8 cellular contexts compared by ENCODE assay signal in genomic region chr17:58084317-58084981, GRCh38. TPM values are rescaled to one million over a fixed set of nuclear protein-coding genes. Genes with fewer than 3 reads are reported as not detected.
DNase-seq lines count a peak whose midpoint lies in the region; ATAC-seq and TF ChIP-seq lines count a peak whose summit lies in the region.

No MANE protein-coding gene starts in this region.

- H3K36me3 ChIP-seq in fibroblast of lung (ENCODE audit: control insufficient read depth, insufficient read depth, low read length) (peaks cover 13% of the 10 kb centered on the region), uterus (no peaks in the 10 kb centered on the region)

- H3K9ac ChIP-seq in fibroblast of lung (ENCODE audit: insufficient read depth, low read length) = peak overlapping the region; percentile 85

- intact Hi-C loops in uterus (cut with DNase I; ENCODE audit: low total_unique reads) = loop anchor here (10.0 kb wide), 1 partner anchor 220 kb away; no protein-coding TSS in a partner anchor

- H3K4me2 ChIP-seq in fibroblast of lung (ENCODE audit: extremely low read depth, insufficient read depth, low read length) = peak overlapping the region; percentile 99

- POLR2A ChIA-PET in AG04450 (lab: Yijun Ruan, JAX) = interaction anchor here (1.0 to 3.2 kb wide), 7 partner anchors 8 to 253 kb away, joined by 3 to 44 read pairs (median 4); partner anchors contain the start of gene SRSF1

- peak overlapping the region; percentile 79 for H3K4me3 ChIP-seq in AG04450 (ENCODE audit: low read depth, low read length)
- H3K4me3 ChIP-seq in fibroblast of lung (replicated peaks in 1 of 4; ENCODE audit: control extremely low read depth in 1 of 4, insufficient read depth in 1 of 4, low read depth in 3 of 4, low read length in 4 of 4) = peak overlapping the region; percentile 81 to 95 (median 88)
- H3K4me3 ChIP-seq in uterus = peak overlapping the region; percentile 70 to 79

- peaks cover 28% of the 10 kb centered on the region for H3K36me3 Mint-ChIP-seq in activated T-cell treated with anti-CD3 and anti-CD28 coated beads, Interleukin-2, amount 50 U/mL, for 4 hours (ENCODE audit: insufficient read depth)
- H3K36me3 Mint-ChIP-seq in neural crest cell (ENCODE audit: low read depth) = peaks cover 27% of the 10 kb centered on the region

- H4K20me1 ChIP-seq in fibroblast of lung (ENCODE audit: control insufficient read depth, extremely low read depth, insufficient read depth, low read length) = peaks cover 6% of the 10 kb centered on the region

- H3K9me3 ChIP-seq in AG04450 (ENCODE audit: control insufficient read depth, insufficient read depth, low read length) (no peaks in the 10 kb centered on the region), fibroblast of lung (ENCODE audit: control insufficient read depth, insufficient read depth, low read depth, low read length) (no peaks in the 10 kb centered on the region), uterus (no peaks in the 10 kb centered on the region)

- CTCF ChIA-PET in AG04450 (lab: Charles Lee) = interaction anchor here (0.6 kb wide), 1 partner anchor 301 kb away, joined by 8 read pairs; no protein-coding TSS in a partner anchor

- ATAC-seq in activated T-cell treated with anti-CD3 and anti-CD28 coated beads, Interleukin-2, amount 50 U/mL, for 4 hours = no peak
- no peak for ATAC-seq in HG03139 (IDR thresholded peaks at IDR 0.05; ENCODE audit: unreplicated experiment)

- no peak overlapping the region for H2AFZ ChIP-seq in fibroblast of lung (ENCODE audit: low read length)

- DNase-seq in AG04450 (ENCODE audit: low read depth, low spot score) (no peak), GM19240 (ENCODE audit: insufficient read length, low spot score) (peak; percentile 29), NCI-H510A treated with DMSO at 0.1 percent for 48 hours (lab: John Stamatoyannopoulos, UW) (peak; percentile 55), fibroblast of lung (ENCODE audit: low read depth in 2 of 2) (peak; percentile 14 to 31), neural crest cell (ENCODE audit: low read depth, low spot score) (no peak), uterus (peak; percentile 33 to 50)
- peak; percentile 52 for DNase-seq in activated T-cell treated with anti-CD3 and anti-CD28 coated beads, Interleukin-2, amount 50 U/mL, for 4 hours

- peaks cover 60% of the 10 kb centered on the region for H3K79me2 ChIP-seq in fibroblast of lung (ENCODE audit: control insufficient read depth, insufficient read depth, low read length)

- peak overlapping the region; percentile 11 for H3K27ac ChIP-seq in AG04450 (ENCODE audit: low read depth, low read length)
- H3K27ac ChIP-seq in fibroblast of lung (ENCODE audit: insufficient read depth, low read length) = peak overlapping the region; percentile 82
- peak overlapping the region; percentile 85 to 92 for H3K27ac ChIP-seq in uterus

- H3K4me1 Mint-ChIP-seq in activated T-cell treated with anti-CD3 and anti-CD28 coated beads, Interleukin-2, amount 50 U/mL, for 4 hours (ENCODE audit: low read depth) = peaks cover 48% of the 10 kb centered on the region
- H3K4me1 Mint-ChIP-seq in neural crest cell = peaks cover 82% of the 10 kb centered on the region

- H3K27me3 ChIP-seq in AG04450 (ENCODE audit: control insufficient read depth, insufficient read depth, low read length) (peaks cover 6% of the 10 kb centered on the region), fibroblast of lung (ENCODE audit: control insufficient read depth, insufficient read depth, low read length) (no peaks in the 10 kb centered on the region), uterus (no peaks in the 10 kb centered on the region)

- H3K4me3 Mint-ChIP-seq in activated T-cell treated with anti-CD3 and anti-CD28 coated beads, Interleukin-2, amount 50 U/mL, for 4 hours = peak overlapping the region; percentile 90
- H3K4me3 Mint-ChIP-seq in neural crest cell = peak overlapping the region; percentile 88

- no peak for TF ChIP-seq POLR2A in uterus (IDR thresholded peaks at IDR 0.05)

- peak overlapping the region; percentile 29 for H3K27ac Mint-ChIP-seq in neural crest cell (ENCODE audit: unreplicated experiment)

- H3K9me3 Mint-ChIP-seq in activated T-cell treated with anti-CD3 and anti-CD28 coated beads, Interleukin-2, amount 50 U/mL, for 4 hours = no peaks in the 10 kb centered on the region
- no peaks in the 10 kb centered on the region for H3K9me3 Mint-ChIP-seq in neural crest cell

- peaks cover 9% of the 10 kb centered on the region for H3K4me1 ChIP-seq in fibroblast of lung (ENCODE audit: control insufficient read depth, extremely low read depth, insufficient read depth, low read length)
- H3K4me1 ChIP-seq in uterus = peaks cover 0 to 8% of the 10 kb centered on the region in 2 donors

- TF ChIP-seq CTCF in AG04450 (IDR thresholded peaks at IDR 0.05; ENCODE audit: low read depth, low read length) = peak; percentile 14; the same call in 1 of the 2 replicates
- TF ChIP-seq CTCF in fibroblast of lung (conservative IDR thresholded peaks at IDR 0.05 in 1 of 2, IDR thresholded peaks at IDR 0.05 in 1 of 2; ENCODE audit: low read depth in 1 of 2, low read length in 2 of 2) = no peak
- peak; percentile 54 for TF ChIP-seq CTCF in neural crest cell (conservative IDR thresholded peaks at IDR 0.05)
- no peak for TF ChIP-seq CTCF in uterus (IDR thresholded peaks at IDR 0.05)

- H3K27me3 Mint-ChIP-seq in activated T-cell treated with anti-CD3 and anti-CD28 coated beads, Interleukin-2, amount 50 U/mL, for 4 hours (ENCODE audit: low read depth) = no peaks in the 10 kb centered on the region
- peaks cover 2% of the 10 kb centered on the region for H3K27me3 Mint-ChIP-seq in neural crest cell (ENCODE audit: low read depth)

RNA-seq across cellular contexts. Expression of gene DYNLL2, which starts 1.2 kb away (rescaled TPM):
- polyA plus RNA-seq in AG04450 (2011; rRNA removed) (16.7 and 18.2 TPM in 2 replicates), fibroblast of lung (17.1 and 22.7 TPM in 2 replicates)
- polyA minus RNA-seq in AG04450 (2011; rRNA and poly(A)+ RNA removed) = 12.6 and 16.1 TPM in 2 replicates
- 10 to 100 TPM; 40.3 to 43.5 (median 42.3) TPM for total RNA-seq in activated T-cell treated with anti-CD3 and anti-CD28 coated beads, Interleukin-2, amount 50 U/mL, for 4 hours
- total RNA-seq in fibroblast of lung (32.1 and 32.9 TPM in 2 replicates), neural crest cell (95.9 and 99.9 TPM in 2 replicates), uterus (10 to 100 TPM in 3 of 4 donors, 1 to 10 TPM in 1; 6.1 to 37.8 (median 23.2) TPM)
- polyA plus RNA-seq in fibroblast of lung (2012) = 37.1 and 43.4 TPM in 2 replicates
- polyA minus RNA-seq in fibroblast of lung (ENCODE audit: low replicate concordance) = 13.0 and 15.4 TPM in 2 replicates

Comparison
In these comparisons a context has a peak if more than half of its experiments do, and no peak if none do; other contexts are left out.
1. DNase-seq: peak in GM19240 (single experiment), NCI-H510A treated with DMSO at 0.1 percent for 48 hours (single experiment), activated T-cell treated with anti-CD3 and anti-CD28 coated beads, Interleukin-2, amount 50 U/mL, for 4 hours (single experiment), fibroblast of lung (2 of 2) and uterus (2 of 2); none in AG04450 (single experiment) and neural crest cell (single experiment).
2. H3K27ac ChIP-seq: peak in every context shown above with its lines; median percentile 88 in uterus; 82 in fibroblast of lung; 11 in AG04450.
3. CTCF ChIP-seq: peak in AG04450 (single experiment) and neural crest cell (single experiment); none in fibroblast of lung (0 of 2) and uterus (0 of 4).
4. Peak in every context shown above with its lines, with median percentiles within 50 percentile points of each other: H3K4me3 ChIP-seq.